ENCODE assay signal across 8 cellular contexts in the genomic region with DNA sequence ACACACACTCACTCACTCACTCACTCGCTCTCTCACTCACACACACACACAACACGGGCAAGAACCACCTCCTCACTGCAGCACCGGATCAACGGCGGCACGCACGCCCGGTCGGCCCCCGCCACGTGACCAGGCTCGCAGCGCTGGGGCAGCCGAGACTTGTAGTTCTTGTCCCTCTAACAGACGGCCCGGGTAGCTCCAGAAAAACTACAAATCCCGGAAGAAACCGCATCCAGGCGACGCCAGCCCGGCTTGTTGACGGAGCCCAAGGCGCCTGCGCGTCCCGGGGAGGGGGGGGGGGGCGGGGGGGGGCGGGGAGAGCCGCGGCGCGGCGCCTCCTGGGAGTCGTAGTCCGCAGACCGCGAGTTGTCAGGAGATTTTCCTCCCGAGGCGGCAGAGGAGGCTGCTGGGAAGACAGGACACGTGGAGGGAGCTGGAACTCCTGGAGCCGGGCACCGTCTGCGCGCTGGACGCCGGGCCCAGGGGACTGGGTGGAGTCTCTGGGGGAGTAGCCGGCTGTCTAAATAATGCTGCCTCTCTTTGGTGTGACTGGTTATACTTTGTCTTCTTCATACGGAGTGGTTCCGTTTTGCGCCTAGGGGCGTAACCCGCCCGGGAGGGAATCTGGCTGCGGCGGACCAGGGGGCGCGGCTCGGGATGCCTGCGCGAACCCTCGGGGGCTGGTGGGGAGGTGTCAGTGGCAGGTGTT.
DNase-seq lines count a peak whose midpoint lies in the region; ATAC-seq and FAIRE-seq lines count a peak whose summit lies in the region.

A gene with protein sequence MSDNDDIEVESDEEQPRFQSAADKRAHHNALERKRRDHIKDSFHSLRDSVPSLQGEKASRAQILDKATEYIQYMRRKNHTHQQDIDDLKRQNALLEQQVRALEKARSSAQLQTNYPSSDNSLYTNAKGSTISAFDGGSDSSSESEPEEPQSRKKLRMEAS (minus strand): TSS at position 77 of the 709 bp plus-strand sequence. CDS start 178 bp downstream, outside the sequence.

- DNase-seq in AG08396 (ENCODE audit: low spot score) (peak; percentile 99), NCI-H446 (lab: John Stamatoyannopoulos, UW) (peak; percentile 89 to 97), cerebellar cortex (ENCODE audit: low spot score) (peak; percentile 99)
- peak; percentile 95 for DNase-seq in stimulated activated CD4-positive, alpha-beta T cell treated with anti-CD3 and anti-CD28 coated beads, Interleukin-12 subunit alpha, Interleukin-12 subunit beta, amount 100 ng/mL, for 4 hours

- ATAC-seq in GM19023 (IDR thresholded peaks at IDR 0.05; ENCODE audit: unreplicated experiment) = peak; percentile 91
- ATAC-seq in HG03280 (IDR thresholded peaks at IDR 0.05; ENCODE audit: unreplicated experiment) = peak; percentile 89
- peak; percentile 97 to 98 for ATAC-seq in activated CD4-positive, CD25-positive, alpha-beta regulatory T cell treated with anti-CD3 and anti-CD28 coated beads, Interleukin-2, amount 50 U/mL, for 24 hours

- FAIRE-seq in islet of Langerhans (lab: Jason Lieb, UNC) = peak; percentile 68

Comparison
In these comparisons a context has a peak if more than half of its experiments do, and no peak if none do; other contexts are left out.
1. Peak in every context shown above with its lines: DNase-seq and ATAC-seq.